In genomic region chr17:40178021-40178601, GRCh38 we compare ENCODE assay signal across 8 cellular contexts. TPM values are rescaled to one million over a fixed set of nuclear protein-coding genes. Genes with fewer than 3 reads are reported as not detected.
DNase-seq lines count a peak whose midpoint lies in the region; ATAC-seq and TF ChIP-seq lines count a peak whose summit lies in the region.

No MANE protein-coding gene starts in this region.

- TF ChIP-seq CTCF in left ventricle myocardium inferior (IDR thresholded peaks at IDR 0.05; ENCODE audit: borderline replicate concordance), result no peak

- H3K27ac ChIP-seq in SK-N-MC (no peak overlapping the region), left ventricle myocardium inferior (replicated peaks) (no peak overlapping the region), rectal smooth muscle tissue (ENCODE audit: low read depth, low read length) (no peak overlapping the region)

- no peak for ATAC-seq in GM18505 (IDR thresholded peaks at IDR 0.05; ENCODE audit: unreplicated experiment)

- H3K27me3 ChIP-seq in left ventricle myocardium inferior (ENCODE audit: low read depth) (no peaks in the 10 kb centered on the region), rectal smooth muscle tissue (ENCODE audit: control insufficient read depth, insufficient read depth, low read length) (no peaks in the 10 kb centered on the region)

- H3K9ac ChIP-seq in ES-I3 (ENCODE audit: low read depth, low read length) (peak overlapping the region; percentile 40; the same call in 1 of the 2 replicates), SK-N-MC (ENCODE audit: insufficient read length) (peak overlapping the region; percentile 69), rectal smooth muscle tissue (ENCODE audit: low read length) (peak overlapping the region; percentile 52)

- no peak for TF ChIP-seq POLR2A in GM18505 (IDR thresholded peaks at IDR 0.05; ENCODE audit: borderline replicate concordance, extremely low read depth, insufficient read depth, insufficient read length)

- H3K4me3 ChIP-seq in SK-N-MC, result peak overlapping the region; percentile 84
- H3K4me3 ChIP-seq in left ventricle myocardium inferior, result peak overlapping the region; percentile 63
- peak overlapping the region; percentile 62 for H3K4me3 ChIP-seq in rectal smooth muscle tissue (ENCODE audit: low read length)

- H3K4me1 ChIP-seq in ES-I3 (ENCODE audit: insufficient read depth, low read length), result peaks cover 17% of the 10 kb centered on the region
- H3K4me1 ChIP-seq in left ventricle myocardium inferior, result peaks cover 36% of the 10 kb centered on the region
- no peaks in the 10 kb centered on the region for H3K4me1 ChIP-seq in rectal smooth muscle tissue (ENCODE audit: control insufficient read depth, insufficient read depth, low read length)

- intact Hi-C loops in left ventricle myocardium inferior (cut with micrococcal nuclease), result no loop called here

- H3K36me3 ChIP-seq in ES-I3 (ENCODE audit: insufficient read depth, low read length) (no peaks in the 10 kb centered on the region), SK-N-MC (ENCODE audit: insufficient read depth, low read length) (peaks cover 14% of the 10 kb centered on the region; the same call in 1 of the 2 replicates), left ventricle myocardium inferior (peaks cover 29% of the 10 kb centered on the region), rectal smooth muscle tissue (ENCODE audit: control insufficient read depth, insufficient read depth, low read length) (no peaks in the 10 kb centered on the region)

- H3K9me3 ChIP-seq in ES-I3 (ENCODE audit: control insufficient read depth, insufficient read depth, low read length) (no peaks in the 10 kb centered on the region; the same call in 1 of the 2 replicates), SK-N-MC (ENCODE audit: low read depth, low read length) (no peaks in the 10 kb centered on the region), left ventricle myocardium inferior (replicated peaks) (no peaks in the 10 kb centered on the region)

- DNase-seq in SK-N-MC (ENCODE audit: low read depth, low spot score) (no peak), left ventricle myocardium inferior (no peak), H4 (ENCODE audit: low spot score) (no peak), NCI-H345 treated with DMSO at 0.1 percent for 48 hours (lab: John Stamatoyannopoulos, UW; ENCODE audit: unreplicated experiment) (no peak), NOMO-1 treated with DMSO at 0.1 percent for 48 hours (lab: John Stamatoyannopoulos, UW; ENCODE audit: unreplicated experiment) (no peak)

RNA-seq across cellular contexts. Expression of gene RAPGEFL1, which starts 0.8 kb away (rescaled TPM):
- 3.7 TPM for total RNA-seq in left ventricle myocardium inferior
- 0.23 and 0.74 TPM in 2 replicates for total RNA-seq in H4 (2014; rRNA removed; shearing (Covaris generic))

RNA-seq across cellular contexts. Expression of gene CASC3, which starts 37.8 kb away (rescaled TPM):
- total RNA-seq in left ventricle myocardium inferior, result 44.0 TPM
- total RNA-seq in H4 (2014; rRNA removed; shearing (Covaris generic)), result 19.5 and 19.9 TPM in 2 replicates

RNA-seq across cellular contexts. Expression of gene WIPF2, which starts 41.0 kb away (rescaled TPM):
- 12.5 TPM for total RNA-seq in left ventricle myocardium inferior
- 3.2 and 6.2 TPM in 2 replicates for total RNA-seq in H4 (2014; rRNA removed; shearing (Covaris generic))

RNA-seq across cellular contexts. Expression of gene MSL1, which starts 56.3 kb away (rescaled TPM):
- 39.8 TPM for total RNA-seq in left ventricle myocardium inferior
- total RNA-seq in H4 (2014; rRNA removed; shearing (Covaris generic)), result 38.4 and 39.1 TPM in 2 replicates
